8 cellular contexts compared by ENCODE assay signal in genomic region chr3:150603090-150603887, GRCh38. TPM values are rescaled to one million over a fixed set of nuclear protein-coding genes. Genes with fewer than 3 reads are reported as not detected.
DNase-seq lines count a peak whose midpoint lies in the region; ATAC-seq, FAIRE-seq and TF ChIP-seq lines count a peak whose summit lies in the region.

SELENOT (plus strand) TSS chr3:150603321; CDS start chr3:150603363, 42 bp downstream.

- TF ChIP-seq CTCF in VCaP (conservative IDR thresholded peaks at IDR 0.05) (peak; percentile 51; the same call in 1 of the 2 replicates), breast epithelium (IDR thresholded peaks at IDR 0.05) (peak in 2 of 3 donors; percentile 41 to 56)

- DNase-seq in ACHN (peak; percentile 91), NCI-H2196 treated with DMSO at 0.1 percent for 48 hours (lab: John Stamatoyannopoulos, UW; ENCODE audit: unreplicated experiment) (peak; percentile 85), breast epithelium (ENCODE audit: low spot score in 2 of 2) (peak; percentile 92 to 93), small intestine (peak; percentile 97)

- intact Hi-C loops in breast epithelium (cut with DNase I; ENCODE audit: low total_unique reads) = no loop called here

- H3K27ac ChIP-seq in VCaP = peak within 1 kb of the TSS; percentile 97
- H3K27ac ChIP-seq in breast epithelium = peak within 1 kb of the TSS; percentile 94 to 97
- peak within 1 kb of the TSS; percentile 99 for H3K27ac ChIP-seq in iPS-20b (ENCODE audit: low read length)
- H3K27ac ChIP-seq in small intestine (ENCODE audit: low read depth in 1 of 2, low read length in 1 of 2) = peak within 1 kb of the TSS; percentile 97 to 99

- H3K9me3 ChIP-seq in breast epithelium (no peaks in the 10 kb centered on the region), iPS-20b (ENCODE audit: insufficient read depth, low read depth, low read length) (no peaks in the 10 kb centered on the region), small intestine (ENCODE audit: control insufficient read depth, low read depth) (no peaks in the 10 kb centered on the region)

- ATAC-seq in GM18868 (IDR thresholded peaks at IDR 0.05; ENCODE audit: unreplicated experiment) (peak; percentile 55), HG03108 (IDR thresholded peaks at IDR 0.05; ENCODE audit: unreplicated experiment) (peak; percentile 49)

- peaks cover 0 to 7% of the 10 kb centered on the region in 2 donors for H3K4me1 ChIP-seq in breast epithelium
- peaks cover 34% of the 10 kb centered on the region for H3K4me1 ChIP-seq in iPS-20b (ENCODE audit: insufficient read depth, low read length)
- peaks cover 4 to 10% of the 10 kb centered on the region in 2 donors for H3K4me1 ChIP-seq in small intestine (ENCODE audit: control insufficient read depth in 2 of 2, insufficient read depth in 1 of 2, low read depth in 1 of 2, low read length in 1 of 2)

- in situ Hi-C loops in ACHN (cut with HindIII; ENCODE audit: low pct_ligation_motif_present, low pct_unique_long_range_greater_than_20kb, low sequenced_read_pairs) = no loop called here

- WGBS in small intestine, 3 donors = 0% methylated on average over 61 to 64 of the region's 64 CpGs

- no peak for FAIRE-seq in small intestine (lab: Jason Lieb, UNC)

- peak within 1 kb of the TSS; percentile 84 for H3K9ac ChIP-seq in iPS-20b (ENCODE audit: low read depth, low read length)

- H3K4me3 ChIP-seq in breast epithelium = peak within 1 kb of the TSS; percentile 65 to 82 (median 69)
- peak within 1 kb of the TSS; percentile 75 for H3K4me3 ChIP-seq in iPS-20b (ENCODE audit: low read length)
- H3K4me3 ChIP-seq in small intestine (ENCODE audit: low read depth in 1 of 2, low read length in 2 of 2) = peak within 1 kb of the TSS; percentile 72 to 91

- H3K27me3 ChIP-seq in breast epithelium (no peaks in the 10 kb centered on the region), iPS-20b (ENCODE audit: insufficient read depth, low read length) (no peaks in the 10 kb centered on the region), small intestine (ENCODE audit: control insufficient read depth in 2 of 2, insufficient read depth in 2 of 2, low read length in 2 of 2) (no peaks in the 10 kb centered on the region)

- peak; percentile 90 for TF ChIP-seq POLR2A in breast epithelium (IDR thresholded peaks at IDR 0.05)

- H3K36me3 ChIP-seq in breast epithelium = no peaks in the 10 kb centered on the region
- peaks cover 8% of the 10 kb centered on the region; the same call in 1 of the 2 replicates for H3K36me3 ChIP-seq in iPS-20b (ENCODE audit: insufficient read depth, low read depth, low read length)
- H3K36me3 ChIP-seq in small intestine (ENCODE audit: control insufficient read depth in 2 of 2, insufficient read depth in 2 of 2, low read length in 2 of 2) = no peaks in the 10 kb centered on the region

RNA-seq across cellular contexts. Expression of gene SELENOT, which starts in this region (rescaled TPM):
- total RNA-seq in breast epithelium = 100 to 1,000 TPM in 2 of 3 donors, 10 to 100 TPM in 1; 86.9 to 143 (median 127) TPM
- 10 to 100 TPM; 41.6 to 86.3 (median 68.6) TPM for polyA plus RNA-seq in small intestine

Comparison
In these comparisons a context has a peak if more than half of its experiments do, and no peak if none do; other contexts are left out.
1. Peak in every context shown above with its lines: DNase-seq, ATAC-seq, H3K4me3 ChIP-seq and H3K27ac ChIP-seq.